Comparison of ENCODE assay signal across 1 cellular context in genomic region chr16:15990902-15991301, GRCh38.
TF ChIP-seq lines count a peak whose summit lies in the region.

No MANE protein-coding gene starts in this region.

TF ChIP-seq in SK-N-SH treated with all-trans-retinoic acid at 6 μM for 48 hours, 23 proteins besides CTCF, POLR2A, EP300 and RAD21 (continued from another document):
- no peak for TF ChIP-seq TSHZ2 (CRISPR knock-in tag; IDR thresholded peaks at IDR 0.05)
- TF ChIP-seq ZC3H10 (CRISPR knock-in tag; IDR thresholded peaks at IDR 0.05): no peak
